Comparison of ENCODE assay signal across 13 cellular contexts in genomic region chr3:50170689-50171088, GRCh38. TPM values are rescaled to one million over a fixed set of nuclear protein-coding genes. Genes with fewer than 3 reads are reported as not detected.
A peak's percentile ranks its signal among the peaks of the same experiment; 100 is the strongest.
DNase-seq lines count a peak whose midpoint lies in the region; ATAC-seq, FAIRE-seq and TF ChIP-seq lines count a peak whose summit lies in the region.
"Had no signal": no experiment of that assay in that cellular context is flagged by ENCODE, and none has a peak within 500 bp of the region (broad histone marks: within the 10 kb centered on the region; RNA-seq: fewer than 3 reads in every experiment).

No MANE protein-coding gene starts in this region.

- TF ChIP-seq EP300 in esophagus muscularis mucosa (IDR thresholded peaks at IDR 0.05): no peak

- no peak for TF ChIP-seq POLR2A in esophagus muscularis mucosa (IDR thresholded peaks at IDR 0.05; ENCODE audit: low read depth)

- no peaks in the 10 kb centered on the region for H3K9me3 Mint-ChIP-seq in natural killer cell treated with Interleukin-12 subunit alpha and Interleukin-12 subunit beta and Interleukin-15 and Interleukin-18, amount 100 ng/mL, for 72 hours
- no peaks in the 10 kb centered on the region for H3K9me3 Mint-ChIP-seq in endodermal cell
- H3K9me3 Mint-ChIP-seq: stimulated activated naive CD8-positive, alpha-beta T cell treated with anti-CD3 and anti-CD28 coated beads, Interleukin-15, amount 100 ng/mL, for 72 hours had no signal

- FAIRE-seq in RCC 7860 (lab: Jason Lieb, UNC): no peak
- FAIRE-seq: frontal cortex had no signal

- no peak overlapping the region for H3K4me3 Mint-ChIP-seq in natural killer cell treated with Interleukin-12 subunit alpha and Interleukin-12 subunit beta and Interleukin-15 and Interleukin-18, amount 100 ng/mL, for 72 hours
- H3K4me3 Mint-ChIP-seq in endodermal cell: no peak overlapping the region
- H3K4me3 Mint-ChIP-seq: stimulated activated naive CD8-positive, alpha-beta T cell treated with anti-CD3 and anti-CD28 coated beads, Interleukin-15, amount 100 ng/mL, for 72 hours had no signal

- peak; percentile 64 to 69 for ATAC-seq in natural killer cell treated with Interleukin-12 subunit alpha and Interleukin-12 subunit beta and Interleukin-15 and Interleukin-18, amount 100 ng/mL, for 72 hours
- ATAC-seq: stimulated activated naive CD8-positive, alpha-beta T cell treated with anti-CD3 and anti-CD28 coated beads, Interleukin-15, amount 100 ng/mL, for 72 hours had no signal

- H3K9me3 ChIP-seq in esophagus muscularis mucosa (no peaks in the 10 kb centered on the region), endodermal cell (ENCODE audit: control insufficient read depth, low read length) (no peaks in the 10 kb centered on the region)

- H3K27me3 Mint-ChIP-seq in natural killer cell treated with Interleukin-12 subunit alpha and Interleukin-12 subunit beta and Interleukin-15 and Interleukin-18, amount 100 ng/mL, for 72 hours: no peaks in the 10 kb centered on the region
- no peaks in the 10 kb centered on the region for H3K27me3 Mint-ChIP-seq in endodermal cell (ENCODE audit: insufficient read depth)
- H3K27me3 Mint-ChIP-seq: stimulated activated naive CD8-positive, alpha-beta T cell treated with anti-CD3 and anti-CD28 coated beads, Interleukin-15, amount 100 ng/mL, for 72 hours had no signal

- WGBS in esophagus muscularis mucosa: 59% methylated on average over 5 of the region's 10 CpGs
- WGBS in endodermal cell (ENCODE audit: insufficient coverage in 1 of 2, insufficient read length in 1 of 2), 2 experiments: 89 to 97% methylated on average over 6 to 10 of the region's 10 CpGs

- H3K27ac Mint-ChIP-seq in natural killer cell treated with Interleukin-12 subunit alpha and Interleukin-12 subunit beta and Interleukin-15 and Interleukin-18, amount 100 ng/mL, for 72 hours: no peak overlapping the region
- H3K27ac Mint-ChIP-seq in endodermal cell: no peak overlapping the region
- H3K27ac Mint-ChIP-seq: stimulated activated naive CD8-positive, alpha-beta T cell treated with anti-CD3 and anti-CD28 coated beads, Interleukin-15, amount 100 ng/mL, for 72 hours had no signal

- intact Hi-C loops in esophagus muscularis mucosa (cut with DNase I): loop anchor here (5.0 kb wide), 1 partner anchor 48 kb away; no protein-coding TSS in a partner anchor

- TF ChIP-seq CTCF in AG10803 (conservative IDR thresholded peaks at IDR 0.05; ENCODE audit: low read length) (no peak), esophagus muscularis mucosa (IDR thresholded peaks at IDR 0.05) (no peak), endodermal cell (conservative IDR thresholded peaks at IDR 0.05) (no peak)

- H3K27me3 ChIP-seq in esophagus muscularis mucosa (no peaks in the 10 kb centered on the region), endodermal cell (ENCODE audit: control insufficient read depth, insufficient read depth, low read length, poor library complexity, severe bottlenecking) (no peaks in the 10 kb centered on the region)

- peak; percentile 50 for DNase-seq in AG10803 (ENCODE audit: low read depth)
- DNase-seq in RCC 7860 (ENCODE audit: low spot score): peak; percentile 82
- DNase-seq in esophagus muscularis mucosa (ENCODE audit: extremely low spot score): no peak
- no peak for DNase-seq in natural killer cell treated with Interleukin-12 subunit alpha and Interleukin-12 subunit beta and Interleukin-15 and Interleukin-18, amount 100 ng/mL, for 72 hours (ENCODE audit: low spot score)
- DNase-seq in retina: no peak
- DNase-seq in activated naive CD4-positive, alpha-beta T cell treated with anti-CD3 and anti-CD28 coated beads, Interleukin-2, amount 50 U/mL, for 16 hours: no peak
- DNase-seq in endodermal cell: no peak
- no peak for DNase-seq in NCI-H2107 (lab: John Stamatoyannopoulos, UW)
- DNase-seq: activated gamma-delta T cell treated with Interleukin-2 at 50 U/mL for 16 hours; NCI-H146; stimulated activated naive CD8-positive, alpha-beta T cell treated with anti-CD3 and anti-CD28 coated beads, Interleukin-15, amount 100 ng/mL, for 72 hours had no signal

- H3K36me3 Mint-ChIP-seq in natural killer cell treated with Interleukin-12 subunit alpha and Interleukin-12 subunit beta and Interleukin-15 and Interleukin-18, amount 100 ng/mL, for 72 hours: no peaks in the 10 kb centered on the region
- peaks cover 17% of the 10 kb centered on the region for H3K36me3 Mint-ChIP-seq in endodermal cell (ENCODE audit: low read depth)

- H3K4me3 ChIP-seq in AG10803 (ENCODE audit: low read length) (no peak overlapping the region), esophagus muscularis mucosa (no peak overlapping the region), endodermal cell (ENCODE audit: low read length) (no peak overlapping the region)

- H3K36me3 ChIP-seq in esophagus muscularis mucosa: peaks cover 0 to 22% (median 20%) of the 10 kb centered on the region in 4 donors
- H3K36me3 ChIP-seq in endodermal cell (ENCODE audit: control insufficient read depth, insufficient read depth, low read length): peaks cover 5% of the 10 kb centered on the region

- H3K27ac ChIP-seq in esophagus muscularis mucosa (replicated peaks in 1 of 4): peak overlapping the region in 3 of 4 donors; percentile 33 to 87 (median 85)
- H3K27ac ChIP-seq in endodermal cell (ENCODE audit: low read depth, low read length): no peak overlapping the region

- peaks cover 53 to 68% (median 64%) of the 10 kb centered on the region in 4 donors for H3K4me1 ChIP-seq in esophagus muscularis mucosa
- peaks cover 16% of the 10 kb centered on the region for H3K4me1 ChIP-seq in endodermal cell (ENCODE audit: control insufficient read depth, insufficient read depth, low read length)

- H3K4me1 Mint-ChIP-seq in natural killer cell treated with Interleukin-12 subunit alpha and Interleukin-12 subunit beta and Interleukin-15 and Interleukin-18, amount 100 ng/mL, for 72 hours (ENCODE audit: low read depth in 2 of 2): peaks cover 2 to 4% of the 10 kb centered on the region in 2 donors
- H3K4me1 Mint-ChIP-seq in endodermal cell: peaks cover 36% of the 10 kb centered on the region

- no peak overlapping the region for H3K9ac ChIP-seq in endodermal cell (ENCODE audit: extremely low read depth, low read length, poor library complexity, severe bottlenecking)

RNA-seq across cellular contexts. Expression of gene SEMA3F, which starts 15.6 kb away (rescaled TPM):
- total RNA-seq in esophagus muscularis mucosa (10 to 100 TPM; 11.9 to 46.5 (median 23.3) TPM), endodermal cell (10 to 100 TPM; 44.8 to 63.2 TPM)
- under 1 TPM; 0.12 to 0.81 TPM for total RNA-seq in natural killer cell treated with Interleukin-12 subunit alpha and Interleukin-12 subunit beta and Interleukin-15 and Interleukin-18, amount 100 ng/mL, for 72 hours
- 32.1 TPM for polyA plus RNA-seq in endodermal cell (2013, experiment 1 of 2)
- polyA plus RNA-seq in endodermal cell (2013, experiment 2 of 2): 33.4 TPM

RNA-seq across cellular contexts. Expression of gene GNAT1, which starts 20.7 kb away (rescaled TPM):
- total RNA-seq in esophagus muscularis mucosa: not detected
- total RNA-seq in natural killer cell treated with Interleukin-12 subunit alpha and Interleukin-12 subunit beta and Interleukin-15 and Interleukin-18, amount 100 ng/mL, for 72 hours: not detected
- 1 to 10 TPM in 1 of 2 donors, under 1 TPM in 1; 0.42 to 1.2 TPM for total RNA-seq in endodermal cell
- 0.11 TPM for polyA plus RNA-seq in endodermal cell (2013, experiment 1 of 2)
- polyA plus RNA-seq in endodermal cell (2013, experiment 2 of 2): 0.12 TPM
- total RNA-seq: frontal cortex; T-helper 2 cell treated with Interferon-gamma antibody and Interleukin-4, amounts not matched to agents 100 ng/mL and 5 ng/mL, for 36 hours had no signal

RNA-seq across cellular contexts. Expression of gene SLC38A3, which starts 34.4 kb away (rescaled TPM):
- total RNA-seq in esophagus muscularis mucosa (under 1 TPM in 2 of 4 donors, not detected in 2; 0.11 to 0.39 TPM), endodermal cell (1 to 10 TPM; 1.5 to 1.9 TPM)
- total RNA-seq in natural killer cell treated with Interleukin-12 subunit alpha and Interleukin-12 subunit beta and Interleukin-15 and Interleukin-18, amount 100 ng/mL, for 72 hours: not detected
- polyA plus RNA-seq in endodermal cell (2013, experiment 1 of 2): 4.4 TPM
- polyA plus RNA-seq in endodermal cell (2013, experiment 2 of 2): 4.3 TPM
- total RNA-seq: T-helper 2 cell treated with Interferon-gamma antibody and Interleukin-4, amounts not matched to agents 100 ng/mL and 5 ng/mL, for 36 hours had no signal

Comparison
In these comparisons a context has a peak if more than half of its experiments do, and no peak if none do; other contexts are left out.
1. DNase-seq: peak in AG10803 (single experiment) and RCC 7860 (single experiment); none in esophagus muscularis mucosa (single experiment), natural killer cell treated with Interleukin-12 subunit alpha and Interleukin-12 subunit beta and Interleukin-15 and Interleukin-18, amount 100 ng/mL, for 72 hours (single experiment), retina (single experiment), activated naive CD4-positive, alpha-beta T cell treated with anti-CD3 and anti-CD28 coated beads, Interleukin-2, amount 50 U/mL, for 16 hours (single experiment), endodermal cell (single experiment) and NCI-H2107 (single experiment).
2. RNA of gene SEMA3F, which starts 15.6 kb away (total RNA-seq): 44.8 to 63.2 TPM in endodermal cell and 11.9 to 46.5 TPM in esophagus muscularis mucosa; 0.12 to 0.81 TPM in natural killer cell treated with Interleukin-12 subunit alpha and Interleukin-12 subunit beta and Interleukin-15 and Interleukin-18, amount 100 ng/mL, for 72 hours; every median in the first group is over 4 times any median in the second.